In the genomic region with DNA sequence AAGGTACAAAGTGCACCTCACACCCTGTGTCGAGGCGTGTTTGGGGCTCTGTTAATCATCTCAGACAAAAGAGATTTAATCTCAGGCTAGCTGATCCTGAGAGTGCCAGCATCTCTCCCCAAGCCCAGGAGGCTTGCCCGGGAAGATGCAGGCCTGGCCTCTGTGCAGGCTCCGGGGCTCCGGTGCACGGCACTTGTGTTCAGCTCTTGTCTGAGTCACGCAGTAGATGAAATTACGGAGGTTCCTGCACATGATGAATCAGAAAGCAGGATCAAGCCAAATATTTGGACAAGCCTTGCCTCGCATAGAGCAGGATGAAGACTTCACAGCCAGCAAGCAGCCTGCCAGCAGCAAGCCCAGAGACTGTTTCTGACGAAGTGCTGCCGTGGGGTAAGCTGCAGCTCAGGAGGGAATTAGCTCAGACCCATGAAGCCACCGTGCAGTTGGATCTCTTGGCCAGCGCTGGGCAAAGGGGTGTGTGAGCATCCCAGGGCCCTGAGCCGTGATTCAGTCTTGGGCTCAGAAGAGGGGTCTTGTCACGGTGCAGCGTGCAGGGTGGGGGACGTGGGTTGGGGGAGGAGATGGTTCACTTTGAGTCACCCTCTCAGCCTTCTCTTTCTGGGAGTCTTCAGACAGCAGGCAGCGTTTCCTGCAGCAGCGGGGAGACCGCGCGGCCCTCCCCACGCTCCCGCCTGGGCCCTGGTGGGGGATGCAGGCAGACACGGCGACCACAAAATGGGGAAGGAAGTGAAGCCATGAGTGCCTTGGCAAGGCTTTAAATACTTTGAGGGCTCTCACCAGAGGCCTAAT, we compare ENCODE assay signal across 1 cellular context.
TF ChIP-seq lines count a peak whose summit lies in the region.

No MANE protein-coding gene starts in this region.

TF ChIP-seq in GM12878, 131 proteins besides CTCF, POLR2A, EP300 and RAD21 (continued from another document):
- TF ChIP-seq RELB (IDR thresholded peaks at IDR 0.05; ENCODE audit: low read depth) (no peak), STAT1 (conservative IDR thresholded peaks at IDR 0.05) (no peak), HDAC6 (IDR thresholded peaks at IDR 0.05; ENCODE audit: unreplicated experiment) (no peak), SP1 (IDR thresholded peaks at IDR 0.05; ENCODE audit: low read depth, low read length) (no peak), ZBTB11 (CRISPR knock-in tag; IDR thresholded peaks at IDR 0.05) (no peak), ETV6 (conservative IDR thresholded peaks at IDR 0.05 in 1 of 2, IDR thresholded peaks at IDR 0.05 in 1 of 2; ENCODE audit: borderline replicate concordance in 1 of 2, low read depth in 1 of 2) (peak in 1 of 2 experiments; percentile 46; a peak in 1 of 4 replicates), JUNB (IDR thresholded peaks at IDR 0.05) (peak; percentile 31; the same call in 1 of the 2 replicates), POU2F2 (IDR thresholded peaks at IDR 0.05; ENCODE audit: borderline replicate concordance, low read depth, low read length) (no peak), ZSCAN29 (IDR thresholded peaks at IDR 0.05) (no peak), SMAD1 (IDR thresholded peaks at IDR 0.05; ENCODE audit: low read depth, partially characterized antibody) (no peak), NBN (IDR thresholded peaks at IDR 0.05) (no peak), IRF3 (IDR thresholded peaks at IDR 0.05) (no peak), EGR1 (IDR thresholded peaks at IDR 0.05; ENCODE audit: borderline replicate concordance in 1 of 2, low read depth in 2 of 2, low read length in 2 of 2) (0 out of 3 replicates have a peak, but pooled peaks of 1 of the 2 experiments have one; percentile 25), SMAD5 (IDR thresholded peaks at IDR 0.05; ENCODE audit: low read depth) (no peak), TARDBP (IDR thresholded peaks at IDR 0.05; ENCODE audit: borderline replicate concordance) (no peak), YY1 (IDR thresholded peaks at IDR 0.05; ENCODE audit: low read depth, low read length) (peak; percentile 39; the same call in 1 of the 2 replicates)
- TF ChIP-seq, protein P1, sequence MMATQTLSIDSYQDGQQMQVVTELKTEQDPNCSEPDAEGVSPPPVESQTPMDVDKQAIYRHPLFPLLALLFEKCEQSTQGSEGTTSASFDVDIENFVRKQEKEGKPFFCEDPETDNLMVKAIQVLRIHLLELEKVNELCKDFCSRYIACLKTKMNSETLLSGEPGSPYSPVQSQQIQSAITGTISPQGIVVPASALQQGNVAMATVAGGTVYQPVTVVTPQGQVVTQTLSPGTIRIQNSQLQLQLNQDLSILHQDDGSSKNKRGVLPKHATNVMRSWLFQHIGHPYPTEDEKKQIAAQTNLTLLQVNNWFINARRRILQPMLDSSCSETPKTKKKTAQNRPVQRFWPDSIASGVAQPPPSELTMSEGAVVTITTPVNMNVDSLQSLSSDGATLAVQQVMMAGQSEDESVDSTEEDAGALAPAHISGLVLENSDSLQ (IDR thresholded peaks at IDR 0.05): no peak
- TF ChIP-seq, protein P2, sequence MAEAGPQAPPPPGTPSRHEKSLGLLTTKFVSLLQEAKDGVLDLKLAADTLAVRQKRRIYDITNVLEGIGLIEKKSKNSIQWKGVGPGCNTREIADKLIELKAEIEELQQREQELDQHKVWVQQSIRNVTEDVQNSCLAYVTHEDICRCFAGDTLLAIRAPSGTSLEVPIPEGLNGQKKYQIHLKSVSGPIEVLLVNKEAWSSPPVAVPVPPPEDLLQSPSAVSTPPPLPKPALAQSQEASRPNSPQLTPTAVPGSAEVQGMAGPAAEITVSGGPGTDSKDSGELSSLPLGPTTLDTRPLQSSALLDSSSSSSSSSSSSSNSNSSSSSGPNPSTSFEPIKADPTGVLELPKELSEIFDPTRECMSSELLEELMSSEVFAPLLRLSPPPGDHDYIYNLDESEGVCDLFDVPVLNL (IDR thresholded peaks at IDR 0.05; ENCODE audit: low read depth, low read length): no peak
- TF ChIP-seq, protein P3, sequence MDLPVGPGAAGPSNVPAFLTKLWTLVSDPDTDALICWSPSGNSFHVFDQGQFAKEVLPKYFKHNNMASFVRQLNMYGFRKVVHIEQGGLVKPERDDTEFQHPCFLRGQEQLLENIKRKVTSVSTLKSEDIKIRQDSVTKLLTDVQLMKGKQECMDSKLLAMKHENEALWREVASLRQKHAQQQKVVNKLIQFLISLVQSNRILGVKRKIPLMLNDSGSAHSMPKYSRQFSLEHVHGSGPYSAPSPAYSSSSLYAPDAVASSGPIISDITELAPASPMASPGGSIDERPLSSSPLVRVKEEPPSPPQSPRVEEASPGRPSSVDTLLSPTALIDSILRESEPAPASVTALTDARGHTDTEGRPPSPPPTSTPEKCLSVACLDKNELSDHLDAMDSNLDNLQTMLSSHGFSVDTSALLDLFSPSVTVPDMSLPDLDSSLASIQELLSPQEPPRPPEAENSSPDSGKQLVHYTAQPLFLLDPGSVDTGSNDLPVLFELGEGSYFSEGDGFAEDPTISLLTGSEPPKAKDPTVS (IDR thresholded peaks at IDR 0.05; ENCODE audit: low read depth, low read length): no peak
- TF ChIP-seq, protein P4, sequence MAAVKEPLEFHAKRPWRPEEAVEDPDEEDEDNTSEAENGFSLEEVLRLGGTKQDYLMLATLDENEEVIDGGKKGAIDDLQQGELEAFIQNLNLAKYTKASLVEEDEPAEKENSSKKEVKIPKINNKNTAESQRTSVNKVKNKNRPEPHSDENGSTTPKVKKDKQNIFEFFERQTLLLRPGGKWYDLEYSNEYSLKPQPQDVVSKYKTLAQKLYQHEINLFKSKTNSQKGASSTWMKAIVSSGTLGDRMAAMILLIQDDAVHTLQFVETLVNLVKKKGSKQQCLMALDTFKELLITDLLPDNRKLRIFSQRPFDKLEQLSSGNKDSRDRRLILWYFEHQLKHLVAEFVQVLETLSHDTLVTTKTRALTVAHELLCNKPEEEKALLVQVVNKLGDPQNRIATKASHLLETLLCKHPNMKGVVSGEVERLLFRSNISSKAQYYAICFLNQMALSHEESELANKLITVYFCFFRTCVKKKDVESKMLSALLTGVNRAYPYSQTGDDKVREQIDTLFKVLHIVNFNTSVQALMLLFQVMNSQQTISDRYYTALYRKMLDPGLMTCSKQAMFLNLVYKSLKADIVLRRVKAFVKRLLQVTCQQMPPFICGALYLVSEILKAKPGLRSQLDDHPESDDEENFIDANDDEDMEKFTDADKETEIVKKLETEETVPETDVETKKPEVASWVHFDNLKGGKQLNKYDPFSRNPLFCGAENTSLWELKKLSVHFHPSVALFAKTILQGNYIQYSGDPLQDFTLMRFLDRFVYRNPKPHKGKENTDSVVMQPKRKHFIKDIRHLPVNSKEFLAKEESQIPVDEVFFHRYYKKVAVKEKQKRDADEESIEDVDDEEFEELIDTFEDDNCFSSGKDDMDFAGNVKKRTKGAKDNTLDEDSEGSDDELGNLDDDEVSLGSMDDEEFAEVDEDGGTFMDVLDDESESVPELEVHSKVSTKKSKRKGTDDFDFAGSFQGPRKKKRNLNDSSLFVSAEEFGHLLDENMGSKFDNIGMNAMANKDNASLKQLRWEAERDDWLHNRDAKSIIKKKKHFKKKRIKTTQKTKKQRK (IDR thresholded peaks at IDR 0.05; ENCODE audit: low read depth, low read length): no peak
